7 cellular contexts compared by ENCODE assay signal in genomic region chr7:27142562-27143021, GRCh38. TPM values are rescaled to one million over a fixed set of nuclear protein-coding genes. Genes with fewer than 3 reads are reported as not detected.
DNase-seq lines count a peak whose midpoint lies in the region; ATAC-seq and TF ChIP-seq lines count a peak whose summit lies in the region.
"Had no signal": no experiment of that assay in that cellular context is flagged by ENCODE, and none has a peak within 500 bp of the region (broad histone marks: within the 10 kb centered on the region; RNA-seq: fewer than 3 reads in every experiment).

No MANE protein-coding gene starts in this region.

- ATAC-seq in left ventricle myocardium superior (no peak), left lung (no peak), HG03442 (IDR thresholded peaks at IDR 0.05; ENCODE audit: unreplicated experiment) (no peak), GM18867 (IDR thresholded peaks at IDR 0.05; ENCODE audit: unreplicated experiment) (no peak)

- H3K36me3 ChIP-seq in cardiac muscle cell = no peaks in the 10 kb centered on the region
- no peaks in the 10 kb centered on the region for H3K36me3 ChIP-seq in left lung
- peaks cover 3% of the 10 kb centered on the region for H3K36me3 ChIP-seq in urinary bladder (ENCODE audit: insufficient read depth)

- intact Hi-C loops in left ventricle myocardium superior (cut with micrococcal nuclease) = no loop called here
- intact Hi-C loops in left lung (cut with DNase I) = loop anchor here in 1 of 2 donors (2.0 to 5.0 kb wide), 2 partner anchors 45 to 286 kb away; partner anchors contain the start of gene HOXA1

- no peak overlapping the region for H3K27ac ChIP-seq in cardiac muscle cell
- H3K27ac ChIP-seq in left lung = peak overlapping the region; percentile 86 to 92
- H3K27ac ChIP-seq in urinary bladder (ENCODE audit: low read depth) = peak overlapping the region; percentile 55

- H3K4me3 ChIP-seq in cardiac muscle cell (peak overlapping the region; percentile 19), left lung (peak overlapping the region; percentile 52 to 56), urinary bladder (ENCODE audit: low read depth, low read length) (peak overlapping the region; percentile 41)

- 61% methylated on average over 29 of the region's 29 CpGs for WGBS in urinary bladder

- DNase-seq in cardiac muscle cell (ENCODE audit: low read depth in 1 of 2, low spot score in 1 of 2) (no peak), left ventricle myocardium superior (no peak), left lung (no peak)

- TF ChIP-seq CTCF in cardiac muscle cell (IDR thresholded peaks at IDR 0.05; ENCODE audit: low read depth, low read length) (no peak), left lung (IDR thresholded peaks at IDR 0.05) (no peak)

- H3K4me1 ChIP-seq in cardiac muscle cell (ENCODE audit: low read depth) (peaks cover 4% of the 10 kb centered on the region), left lung (peaks cover 0 to 9% of the 10 kb centered on the region in 2 donors), urinary bladder (ENCODE audit: insufficient read depth) (no peaks in the 10 kb centered on the region)

- peaks cover 100% of the 10 kb centered on the region for H3K27me3 ChIP-seq in cardiac muscle cell
- H3K27me3 ChIP-seq in left lung = peaks cover 29 to 100% of the 10 kb centered on the region in 2 donors

- H3K9me3 ChIP-seq in cardiac muscle cell (ENCODE audit: low read depth) (no peaks in the 10 kb centered on the region), left lung (no peaks in the 10 kb centered on the region)

RNA-seq across cellular contexts. Expression of gene HOXA5, which starts 0.9 kb away (rescaled TPM):
- total RNA-seq in cardiac muscle cell = not detected in 2 replicates
- not detected in 2 replicates for polyA plus RNA-seq in cardiac muscle cell
- not detected for total RNA-seq in left ventricle myocardium superior
- total RNA-seq in left lung = 10 to 100 TPM; 16.1 to 21.6 TPM
- total RNA-seq in urinary bladder = 12.5 TPM
- polyA plus RNA-seq in urinary bladder = 9.9 TPM
- total RNA-seq: bronchial epithelial cell had no signal

RNA-seq across cellular contexts. Expression of gene HOXA6, which starts 5.0 kb away (rescaled TPM):
- total RNA-seq in cardiac muscle cell (not detected in 2 replicates), left ventricle myocardium superior (not detected), left lung (1 to 10 TPM; 3.5 to 5.0 TPM), urinary bladder (8.4 TPM)
- polyA plus RNA-seq in cardiac muscle cell (not detected in 2 replicates), urinary bladder (4.4 TPM)

RNA-seq across cellular contexts. Expression of gene HOXA3, which starts 9.8 kb away (rescaled TPM):
- total RNA-seq in cardiac muscle cell = 1.4 and 9.4 TPM in 2 replicates
- polyA plus RNA-seq in cardiac muscle cell = 1.4 TPM in 2 replicates
- 0.72 TPM for total RNA-seq in left ventricle myocardium superior
- total RNA-seq in left lung = 1 to 10 TPM; 5.7 to 8.8 TPM
- total RNA-seq in urinary bladder = 9.0 TPM
- 11.4 TPM for polyA plus RNA-seq in urinary bladder
- total RNA-seq: bronchial epithelial cell had no signal

RNA-seq across cellular contexts. Expression of gene HOXA4, which starts 12.0 kb away (rescaled TPM):
- total RNA-seq in cardiac muscle cell (0.14 TPM in 1 of 2 replicates, not detected in the other), left ventricle myocardium superior (0.15 TPM), left lung (1 to 10 TPM; 3.4 to 7.6 TPM), urinary bladder (1.0 TPM)
- polyA plus RNA-seq in cardiac muscle cell (0.46 TPM in 1 of 2 replicates, not detected in the other), urinary bladder (6.0 TPM)
- total RNA-seq: bronchial epithelial cell had no signal

RNA-seq across cellular contexts. Expression of gene HOXA7, which starts 13.9 kb away (rescaled TPM):
- total RNA-seq in cardiac muscle cell = not detected in 2 replicates
- polyA plus RNA-seq in cardiac muscle cell = not detected in 2 replicates
- total RNA-seq in left ventricle myocardium superior = not detected
- total RNA-seq in left lung = 1 to 10 TPM; 1.3 to 2.2 TPM
- 3.7 TPM for total RNA-seq in urinary bladder
- polyA plus RNA-seq in urinary bladder = 14.2 TPM
- total RNA-seq: bronchial epithelial cell had no signal

Comparison
In these comparisons a context has a peak if more than half of its experiments do, and no peak if none do; other contexts are left out.
1. RNA of gene HOXA5, which starts 0.9 kb away (total RNA-seq): 16.1 to 21.6 TPM in left lung and 12.5 TPM in urinary bladder (single experiment); not detected in cardiac muscle cell and not detected in left ventricle myocardium superior (single experiment); every median in the first group is over 10 times any median in the second.
2. Peak in every context shown above with its lines, with median percentiles within 50 percentile points of each other: H3K4me3 ChIP-seq.